In the genomic region with DNA sequence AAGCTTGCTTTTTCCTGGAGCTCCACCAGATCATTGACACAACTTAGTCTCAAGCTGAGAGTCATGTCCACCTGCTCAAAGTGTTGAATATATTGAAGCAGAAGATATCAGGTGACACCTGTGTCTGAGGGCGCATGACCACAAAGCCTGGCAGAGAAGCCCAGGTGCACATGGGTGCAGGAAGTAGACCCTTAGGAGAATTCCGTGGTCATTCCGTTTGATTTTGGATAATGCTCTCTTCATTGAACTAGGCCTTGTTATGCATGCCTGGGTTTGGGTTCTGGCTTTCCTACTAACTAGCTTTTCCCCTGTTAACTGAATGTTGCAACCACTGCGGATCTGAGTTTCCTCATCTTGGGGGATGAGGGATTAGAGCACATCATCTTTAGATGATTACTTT, we compare ENCODE assay signal across 9 cellular contexts. TPM values are rescaled to one million over a fixed set of nuclear protein-coding genes. Genes with fewer than 3 reads are reported as not detected.
A peak's percentile ranks its signal among the peaks of the same experiment; 100 is the strongest.
DNase-seq lines count a peak whose midpoint lies in the region; ATAC-seq, FAIRE-seq and TF ChIP-seq lines count a peak whose summit lies in the region.
"Had no signal": no experiment of that assay in that cellular context is flagged by ENCODE, and none has a peak within 500 bp of the region (broad histone marks: within the 10 kb centered on the region; RNA-seq: fewer than 3 reads in every experiment).

No MANE protein-coding gene starts in this region.

- peaks cover 59 to 84% of the 10 kb centered on the region in 2 donors for H3K36me3 Mint-ChIP-seq in CD4-positive, alpha-beta memory T cell
- peaks cover 81% of the 10 kb centered on the region for H3K36me3 Mint-ChIP-seq in T-helper 2 cell treated with Interferon-gamma antibody and Interleukin-4, amounts not matched to agents 5 μg/mL and 100 μg/mL, for 36 hours (ENCODE audit: low read depth)

- peak overlapping the region; percentile 92 for H3K27ac ChIP-seq in CD4-positive, alpha-beta memory T cell (ENCODE audit: low read depth, low read length)
- H3K27ac ChIP-seq in lower lobe of right lung: peak overlapping the region; percentile 19
- H3K27ac ChIP-seq in pancreas: no peak overlapping the region

- H3K4me1 Mint-ChIP-seq in CD4-positive, alpha-beta memory T cell: peaks cover 58 to 97% (median 71%) of the 10 kb centered on the region in 4 donors
- H3K4me1 Mint-ChIP-seq in T-helper 2 cell treated with Interferon-gamma antibody and Interleukin-4, amounts not matched to agents 5 μg/mL and 100 μg/mL, for 36 hours (ENCODE audit: low read depth): peaks cover 70% of the 10 kb centered on the region

- H3K36me3 ChIP-seq in CD4-positive, alpha-beta memory T cell (ENCODE audit: insufficient read depth, low read length): peaks cover 24% of the 10 kb centered on the region
- H3K36me3 ChIP-seq in lower lobe of right lung (peaks cover 12% of the 10 kb centered on the region), pancreas (no peaks in the 10 kb centered on the region)

- ATAC-seq in lower lobe of right lung: no peak
- ATAC-seq in pancreas: no peak

- TF ChIP-seq CTCF in GM12864 (IDR thresholded peaks at IDR 0.05; ENCODE audit: low read depth, low read length, missing control alignments) (no peak), lower lobe of right lung (IDR thresholded peaks at IDR 0.05) (no peak), pancreas (IDR thresholded peaks at IDR 0.05) (no peak)

- peak overlapping the region; percentile 30 to 51 for H3K4me3 ChIP-seq in CD4-positive, alpha-beta memory T cell (ENCODE audit: low read length in 2 of 2)
- H3K4me3 ChIP-seq in GM12864 (ENCODE audit: low read depth, low read length) (peak overlapping the region; percentile 29), lower lobe of right lung (no peak overlapping the region), pancreas (no peak overlapping the region)
- H3K4me3 ChIP-seq: smooth muscle cell had no signal

- no peaks in the 10 kb centered on the region for H3K9me3 ChIP-seq in CD4-positive, alpha-beta memory T cell (ENCODE audit: control insufficient read depth in 1 of 2, low read length in 2 of 2)
- H3K9me3 ChIP-seq in lower lobe of right lung: no peaks in the 10 kb centered on the region
- no peaks in the 10 kb centered on the region for H3K9me3 ChIP-seq in pancreas

- POLR2A ChIA-PET in CD4-positive, alpha-beta memory T cell (lab: Charles Lee; ENCODE audit: partially characterized antibody): interaction anchor here (0.6 to 3.0 kb wide), 9 partner anchors 9 to 184 kb away, joined by 3 to 19 read pairs (median 8); partner anchors contain the start of genes C12orf60, ERP27 and WBP11

- peak overlapping the region; percentile 94 to 100 (median 99) for H3K27ac Mint-ChIP-seq in CD4-positive, alpha-beta memory T cell
- peak overlapping the region; percentile 90 for H3K27ac Mint-ChIP-seq in T-helper 2 cell treated with Interferon-gamma antibody and Interleukin-4, amounts not matched to agents 5 μg/mL and 100 μg/mL, for 36 hours

- no peaks in the 10 kb centered on the region for H3K27me3 Mint-ChIP-seq in CD4-positive, alpha-beta memory T cell
- H3K27me3 Mint-ChIP-seq in T-helper 2 cell treated with Interferon-gamma antibody and Interleukin-4, amounts not matched to agents 5 μg/mL and 100 μg/mL, for 36 hours (ENCODE audit: low read depth): no peaks in the 10 kb centered on the region

- no peak for FAIRE-seq in pancreas (lab: Jason Lieb, UNC)

- H3K4me3 Mint-ChIP-seq in CD4-positive, alpha-beta memory T cell: peak overlapping the region; percentile 79 to 94 (median 88)
- peak overlapping the region; percentile 83 for H3K4me3 Mint-ChIP-seq in T-helper 2 cell treated with Interferon-gamma antibody and Interleukin-4, amounts not matched to agents 5 μg/mL and 100 μg/mL, for 36 hours

- DNase-seq in CD4-positive, alpha-beta memory T cell: peak in 1 of 5 donors; percentile 59
- DNase-seq in GM12864 (ENCODE audit: low read depth) (no peak), lower lobe of right lung (no peak), pancreas (no peak), ecto neural progenitor cell (ENCODE audit: low spot score) (no peak)
- DNase-seq in T-helper 2 cell treated with Interferon-gamma antibody and Interleukin-4, amounts not matched to agents 5 μg/mL and 100 μg/mL, for 36 hours (ENCODE audit: low spot score): no peak
- no peak for DNase-seq in stimulated activated CD4-positive, alpha-beta T cell treated with anti-CD3 and anti-CD28 coated beads, Interleukin-4, amount 100 ng/mL, for 24 hours

- 83 to 84% methylated on average over 4 of the region's 4 CpGs for WGBS in pancreas, 2 donors

- CTCF ChIA-PET in CD4-positive, alpha-beta memory T cell (lab: Charles Lee; ENCODE audit: partially characterized antibody): interaction anchor here (0.7 to 2.2 kb wide), 5 partner anchors 10 to 584 kb away, joined by 3 to 8 read pairs (median 3); partner anchors contain the start of gene ERP27

- H3K27me3 ChIP-seq in CD4-positive, alpha-beta memory T cell (ENCODE audit: insufficient read depth, low read length): no peaks in the 10 kb centered on the region
- H3K27me3 ChIP-seq in lower lobe of right lung (ENCODE audit: low read depth): no peaks in the 10 kb centered on the region
- H3K27me3 ChIP-seq in pancreas: no peaks in the 10 kb centered on the region

- peaks cover 88% of the 10 kb centered on the region for H3K4me1 ChIP-seq in CD4-positive, alpha-beta memory T cell (ENCODE audit: insufficient read depth, low read length)
- H3K4me1 ChIP-seq in lower lobe of right lung (peaks cover 100% of the 10 kb centered on the region), pancreas (peaks cover 0 to 15% (median 0%) of the 10 kb centered on the region in 3 donors)

- intact Hi-C loops in CD4-positive, alpha-beta memory T cell (cut with micrococcal nuclease): loop anchor here (10.0 kb wide), 1 partner anchor 559 kb away; no protein-coding TSS in a partner anchor
- intact Hi-C loops in lower lobe of right lung (cut with DNase I): no loop called here
- intact Hi-C loops in pancreas (cut with DNase I): no loop called here

- peaks cover 0 to 3% (median 0%) of the 10 kb centered on the region in 8 donors for H3K9me3 Mint-ChIP-seq in CD4-positive, alpha-beta memory T cell
- no peaks in the 10 kb centered on the region for H3K9me3 Mint-ChIP-seq in T-helper 2 cell treated with Interferon-gamma antibody and Interleukin-4, amounts not matched to agents 5 μg/mL and 100 μg/mL, for 36 hours

RNA-seq across cellular contexts. Expression of gene ARHGDIB, which starts 7.1 kb away (rescaled TPM):
- total RNA-seq in CD4-positive, alpha-beta memory T cell: 100 to 1,000 TPM; 717 to 768 TPM
- polyA plus RNA-seq in CD4-positive, alpha-beta memory T cell: 1,000 to 10,000 TPM; 2,962 to 4,406 TPM
- total RNA-seq in lower lobe of right lung: 313 TPM
- total RNA-seq in pancreas: 10 to 100 TPM in 4 of 6 donors, 1 to 10 TPM in 2; 5.8 to 54.8 (median 15.8) TPM
- 10 to 100 TPM; 25.8 to 27.0 TPM for polyA plus RNA-seq in pancreas

RNA-seq across cellular contexts. Expression of gene ERP27, which starts 15.9 kb away (rescaled TPM):
- 10 to 100 TPM in 1 of 2 experiments, 1 to 10 TPM in 1; 9.3 to 11.5 TPM for total RNA-seq in CD4-positive, alpha-beta memory T cell
- polyA plus RNA-seq in CD4-positive, alpha-beta memory T cell: 1 to 10 TPM; 3.4 to 4.5 TPM
- total RNA-seq in lower lobe of right lung (16.2 TPM), pancreas (100 to 1,000 TPM in 4 of 6 donors, 10 to 100 TPM in 2; 87.2 to 267 (median 128) TPM)
- polyA plus RNA-seq in pancreas: 10 to 100 TPM; 41.8 to 61.3 TPM
- total RNA-seq: glomerular endothelial cell had no signal

RNA-seq across cellular contexts. Expression of gene PDE6H, which starts 18.6 kb away (rescaled TPM):
- total RNA-seq in CD4-positive, alpha-beta memory T cell: not detected
- polyA plus RNA-seq in CD4-positive, alpha-beta memory T cell: not detected
- 0.53 TPM for total RNA-seq in lower lobe of right lung
- total RNA-seq in pancreas: not detected
- polyA plus RNA-seq in pancreas: not detected
- total RNA-seq: glomerular endothelial cell, smooth muscle cell had no signal
- polyA plus RNA-seq: smooth muscle cell had no signal

Comparison
In these comparisons a context has a peak if more than half of its experiments do, and no peak if none do; other contexts are left out.
1. H3K27ac ChIP-seq: peak in CD4-positive, alpha-beta memory T cell (single experiment) and lower lobe of right lung (single experiment); none in pancreas (0 of 4).
2. H3K4me3 ChIP-seq: peak in CD4-positive, alpha-beta memory T cell (2 of 2) and GM12864 (single experiment); none in lower lobe of right lung (single experiment) and pancreas (0 of 4).